In genomic region chr6:11380549-11380948, GRCh38 we compare ENCODE assay signal across 18 cellular contexts.
A peak's percentile ranks its signal among the peaks of the same experiment; 100 is the strongest.
DNase-seq lines count a peak whose midpoint lies in the region; ATAC-seq and TF ChIP-seq lines count a peak whose summit lies in the region.
"Had no signal": no experiment of that assay in that cellular context is flagged by ENCODE, and none has a peak within 500 bp of the region (broad histone marks: within the 10 kb centered on the region; RNA-seq: fewer than 3 reads in every experiment).

No MANE protein-coding gene starts in this region.

- H3K27ac Mint-ChIP-seq in activated naive CD4-positive, alpha-beta T cell treated with anti-CD3 and anti-CD28 coated beads, Interleukin-2, amount 50 U/mL, for 24 hours = peak overlapping the region; percentile 57
- no peak overlapping the region for H3K27ac Mint-ChIP-seq in activated CD4-positive, alpha-beta memory T cell treated with anti-CD3 and anti-CD28 coated beads for 36 hours
- H3K27ac Mint-ChIP-seq: brain had no signal

- peak overlapping the region; percentile 79 for H2AK5ac ChIP-seq in mesenchymal stem cell (ENCODE audit: low read length, severe bottlenecking)

- no peaks in the 10 kb centered on the region for H3K9me3 ChIP-seq in mesenchymal stem cell (ENCODE audit: control insufficient read depth, low read length)
- peaks cover 2% of the 10 kb centered on the region for H3K9me3 ChIP-seq in WERI-Rb-1 (ENCODE audit: severe bottlenecking)
- H3K9me3 ChIP-seq: HAP-1 had no signal

- POLR2A ChIA-PET in activated CD4-positive, alpha-beta memory T cell treated with anti-CD3 and anti-CD28 coated beads for 36 hours (lab: Charles Lee) = interaction anchor here (0.5 to 4.8 kb wide), 11 partner anchors 13 to 181 kb away, joined by 3 to 26 read pairs (median 8); partner anchors contain the start of gene NEDD9

- H2BK120ac ChIP-seq in mesenchymal stem cell (ENCODE audit: low read depth, low read length) = no peak overlapping the region

- no peak for TF ChIP-seq CTCF in WERI-Rb-1 (IDR thresholded peaks at IDR 0.05; ENCODE audit: low read depth, low read length)

- H3K4ac ChIP-seq in mesenchymal stem cell (ENCODE audit: low read depth in 1 of 2, low read length in 2 of 2) = no peak overlapping the region

- peak overlapping the region; percentile 40 for H2BK5ac ChIP-seq in mesenchymal stem cell (ENCODE audit: low read depth, low read length, poor library complexity, severe bottlenecking)

- H3K9me3 Mint-ChIP-seq in activated naive CD4-positive, alpha-beta T cell treated with anti-CD3 and anti-CD28 coated beads, Interleukin-2, amount 50 U/mL, for 24 hours = peaks cover 9% of the 10 kb centered on the region
- H3K9me3 Mint-ChIP-seq in activated CD4-positive, alpha-beta memory T cell treated with anti-CD3 and anti-CD28 coated beads for 36 hours = peaks cover 3% of the 10 kb centered on the region

- peaks cover 68% of the 10 kb centered on the region for H3K4me1 Mint-ChIP-seq in activated naive CD4-positive, alpha-beta T cell treated with anti-CD3 and anti-CD28 coated beads, Interleukin-2, amount 50 U/mL, for 24 hours
- H3K4me1 Mint-ChIP-seq in activated CD4-positive, alpha-beta memory T cell treated with anti-CD3 and anti-CD28 coated beads for 36 hours (ENCODE audit: low read depth) = peaks cover 59% of the 10 kb centered on the region
- H3K4me1 Mint-ChIP-seq: neural crest cell had no signal

- H3K36me3 Mint-ChIP-seq in activated naive CD4-positive, alpha-beta T cell treated with anti-CD3 and anti-CD28 coated beads, Interleukin-2, amount 50 U/mL, for 24 hours = peaks cover 24% of the 10 kb centered on the region
- H3K36me3 Mint-ChIP-seq in activated CD4-positive, alpha-beta memory T cell treated with anti-CD3 and anti-CD28 coated beads for 36 hours = peaks cover 25% of the 10 kb centered on the region
- H3K36me3 Mint-ChIP-seq: brain had no signal

- H3K4me1 ChIP-seq in mesenchymal stem cell (ENCODE audit: control insufficient read depth, insufficient read depth, low read depth, low read length) = peaks cover 12% of the 10 kb centered on the region
- H3K4me1 ChIP-seq: HAP-1 had no signal

- H3K4me3 ChIP-seq in mesenchymal stem cell (ENCODE audit: insufficient read depth in 1 of 2, low read depth in 1 of 2, low read length in 2 of 2) (no peak overlapping the region), WERI-Rb-1 (ENCODE audit: low read depth, low read length) (no peak overlapping the region)
- H3K4me3 ChIP-seq: HAP-1 had no signal

- H3K36me3 ChIP-seq in mesenchymal stem cell (ENCODE audit: control insufficient read depth in 1 of 2, insufficient read depth in 2 of 2, low read depth in 1 of 2, low read length in 2 of 2) = no peaks in the 10 kb centered on the region
- no peaks in the 10 kb centered on the region for H3K36me3 ChIP-seq in WERI-Rb-1
- H3K36me3 ChIP-seq: HAP-1 had no signal

- H4K91ac ChIP-seq in mesenchymal stem cell (ENCODE audit: low read length) = no peak overlapping the region

- H3K4me3 Mint-ChIP-seq in activated naive CD4-positive, alpha-beta T cell treated with anti-CD3 and anti-CD28 coated beads, Interleukin-2, amount 50 U/mL, for 24 hours = peak overlapping the region; percentile 86
- peak overlapping the region; percentile 85 for H3K4me3 Mint-ChIP-seq in activated CD4-positive, alpha-beta memory T cell treated with anti-CD3 and anti-CD28 coated beads for 36 hours
- H3K4me3 Mint-ChIP-seq: brain, neural crest cell had no signal

- no peak overlapping the region for H3K14ac ChIP-seq in mesenchymal stem cell (ENCODE audit: low read length in 2 of 2)

- no peak overlapping the region for H2BK15ac ChIP-seq in mesenchymal stem cell (ENCODE audit: low read depth, poor library complexity, severe bottlenecking)

- H2BK12ac ChIP-seq in mesenchymal stem cell (ENCODE audit: low read length in 2 of 2) = no peak overlapping the region

- no peak overlapping the region for H3K9ac ChIP-seq in mesenchymal stem cell (ENCODE audit: low read length)

- H3K79me1 ChIP-seq in mesenchymal stem cell (replicated peaks; ENCODE audit: low read length, poor library complexity, severe bottlenecking) = no peaks in the 10 kb centered on the region

- CTCF ChIA-PET in activated CD4-positive, alpha-beta memory T cell treated with anti-CD3 and anti-CD28 coated beads for 36 hours (lab: Charles Lee) = interaction anchor here (0.7 to 2.9 kb wide), 8 partner anchors 13 to 209 kb away, joined by 3 to 13 read pairs (median 3); no protein-coding TSS in a partner anchor

- H3K27me3 ChIP-seq in mesenchymal stem cell (ENCODE audit: control insufficient read depth in 1 of 2, insufficient read depth in 1 of 2, low read length in 2 of 2) (no peaks in the 10 kb centered on the region), WERI-Rb-1 (ENCODE audit: insufficient read depth, low read depth, severe bottlenecking) (no peaks in the 10 kb centered on the region)

- H3K23ac ChIP-seq in mesenchymal stem cell (ENCODE audit: low read length in 2 of 2) = no peak overlapping the region

- ATAC-seq in GM21825 (IDR thresholded peaks at IDR 0.05; ENCODE audit: unreplicated experiment) = no peak
- ATAC-seq in HG02970 (IDR thresholded peaks at IDR 0.05; ENCODE audit: low FRiP score, unreplicated experiment) = no peak
- ATAC-seq: left lobe of liver had no signal

- DNase-seq in activated naive CD4-positive, alpha-beta T cell (lab: John Stamatoyannopoulos, UW) = no peak
- DNase-seq in activated CD4-positive, alpha-beta memory T cell treated with anti-CD3 and anti-CD28 coated beads for 36 hours = no peak
- DNase-seq in mesenchymal stem cell (no peak), nucleus accumbens (lab: John Stamatoyannopoulos, UW) (no peak), WERI-Rb-1 (no peak)
- DNase-seq: activated CD4-positive, CD25-positive, alpha-beta regulatory T cell; DMS 273 treated with DMSO at 0.1 percent for 48 hours; effector CD4-positive, alpha-beta T cell; hypothalamus; NCI-H1417; stimulated activated naive CD4-positive, alpha-beta T cell had no signal

- H3K27ac ChIP-seq in mesenchymal stem cell (ENCODE audit: low read length, poor library complexity, severe bottlenecking) (peak overlapping the region; percentile 63), WERI-Rb-1 (no peak overlapping the region)

- no peak overlapping the region for H3K18ac ChIP-seq in mesenchymal stem cell (ENCODE audit: low read depth in 1 of 2, low read length in 2 of 2)

- intact Hi-C loops in activated CD4-positive, alpha-beta memory T cell treated with anti-CD3 and anti-CD28 coated beads for 36 hours (cut with micrococcal nuclease) = loop anchor here (5.0 kb wide), 1 partner anchor 288 kb away; the partner anchor contains the start of gene SMIM13

- H3K4me2 ChIP-seq in mesenchymal stem cell (ENCODE audit: low read length, poor library complexity, severe bottlenecking) = no peak overlapping the region

- H4K8ac ChIP-seq in mesenchymal stem cell (ENCODE audit: low read length) = no peak overlapping the region

- H2AFZ ChIP-seq in mesenchymal stem cell (ENCODE audit: low read depth, low read length) = no peak overlapping the region

- no peaks in the 10 kb centered on the region for H3K27me3 Mint-ChIP-seq in activated naive CD4-positive, alpha-beta T cell treated with anti-CD3 and anti-CD28 coated beads, Interleukin-2, amount 50 U/mL, for 24 hours
- H3K27me3 Mint-ChIP-seq in activated CD4-positive, alpha-beta memory T cell treated with anti-CD3 and anti-CD28 coated beads for 36 hours = no peaks in the 10 kb centered on the region

- WGBS in mesenchymal stem cell = 84% methylated on average over 7 of the region's 7 CpGs
